ENCODE assay signal across 8 cellular contexts in the genomic region with DNA sequence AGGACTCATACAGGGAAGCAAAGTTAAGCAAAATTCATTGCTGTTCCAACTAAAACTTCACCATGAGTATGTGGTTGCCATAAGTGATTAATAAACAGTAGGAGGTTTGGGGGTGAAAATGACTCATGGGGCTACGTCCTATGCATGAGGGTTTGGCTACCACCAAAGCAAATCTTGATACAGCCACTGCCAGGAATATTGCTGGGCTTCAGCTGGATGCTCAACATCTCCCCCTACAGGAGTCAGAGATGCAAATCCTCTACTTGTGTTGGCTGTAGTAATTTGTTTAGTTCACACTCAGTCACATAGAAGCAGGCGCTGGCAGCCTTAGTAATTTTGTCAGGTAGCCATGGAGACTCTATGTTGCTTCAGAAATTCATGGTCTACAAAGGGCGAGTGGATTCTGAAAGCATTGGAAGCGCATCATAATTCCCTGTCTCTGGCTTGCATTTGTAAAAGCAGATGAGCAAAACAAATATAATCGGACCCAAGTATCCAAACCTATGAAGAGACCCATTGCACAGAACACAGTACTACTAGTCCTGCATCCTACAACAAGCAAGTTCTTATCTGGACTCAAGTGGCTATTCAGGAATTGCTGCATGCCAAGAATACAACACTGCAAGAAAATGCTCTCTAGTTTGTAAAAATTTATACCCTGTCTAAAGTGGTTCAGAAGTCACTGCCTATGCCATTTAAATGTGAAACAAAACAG.
DNase-seq lines count a peak whose midpoint lies in the region; ATAC-seq and TF ChIP-seq lines count a peak whose summit lies in the region.

No MANE protein-coding gene starts in this region.

- H3K27me3 Mint-ChIP-seq in Calu3 (ENCODE audit: unreplicated experiment): no peaks in the 10 kb centered on the region
- no peaks in the 10 kb centered on the region for H3K27me3 Mint-ChIP-seq in WTC11 (ENCODE audit: low read depth)
- no peaks in the 10 kb centered on the region for H3K27me3 Mint-ChIP-seq in chondrocyte (ENCODE audit: low read depth)

- BruUV-seq in Calu3 (replicated peaks; lab: Mats Ljungman, UMichigan): TSS peak; percentile 51

- intact Hi-C loops in Calu3 (cut with micrococcal nuclease; ENCODE audit: unreplicated experiment) (loop anchor here (1.0 to 2.0 kb wide), 2 partner anchors 98 to 131 kb away; no protein-coding TSS in a partner anchor), left lung (cut with DNase I) (no loop called here)

- peaks cover 3% of the 10 kb centered on the region for H3K9me3 Mint-ChIP-seq in Calu3 (ENCODE audit: low read depth, unreplicated experiment)
- H3K9me3 Mint-ChIP-seq in WTC11: peaks cover 6% of the 10 kb centered on the region
- H3K9me3 Mint-ChIP-seq in chondrocyte (ENCODE audit: low read depth): no peaks in the 10 kb centered on the region

- H3K27ac ChIP-seq in left lung: peak overlapping the region in 1 of 2 donors; percentile 58

- H3K36me3 Mint-ChIP-seq in Calu3 (ENCODE audit: insufficient read depth, unreplicated experiment): peaks cover 7% of the 10 kb centered on the region
- H3K36me3 Mint-ChIP-seq in WTC11: peaks cover 3% of the 10 kb centered on the region; the same call in 1 of the 2 replicates
- no peaks in the 10 kb centered on the region for H3K36me3 Mint-ChIP-seq in chondrocyte (ENCODE audit: low read depth)

- DNase-seq in Calu3: peak; percentile 80
- peak; percentile 38 for DNase-seq in NCI-H1436 (lab: John Stamatoyannopoulos, UW)
- peak; percentile 53 for DNase-seq in WTC11 (ENCODE audit: low spot score)
- no peak for DNase-seq in chondrocyte (ENCODE audit: low spot score)
- DNase-seq in left lung: peak in 1 of 2 donors; percentile 56
- DNase-seq in stimulated activated CD4-positive, alpha-beta T cell treated with anti-CD3 and anti-CD28 coated beads, TNF-alpha, amount 100 ng/mL, for 48 hours (ENCODE audit: low read depth in 3 of 3): peak; percentile 48 to 69 (median 65)

- peak; percentile 79 for TF ChIP-seq CTCF in Calu3 (IDR thresholded peaks at IDR 0.05; ENCODE audit: unreplicated experiment)
- peak; percentile 49; the same call in 1 of the 2 replicates for TF ChIP-seq CTCF in WTC11 (IDR thresholded peaks at IDR 0.05)
- TF ChIP-seq CTCF in chondrocyte (IDR thresholded peaks at IDR 0.05): peak; percentile 84
- peak; percentile 60 to 74 for TF ChIP-seq CTCF in left lung (IDR thresholded peaks at IDR 0.05)

- H3K4me1 ChIP-seq in left lung: peaks cover 23 to 39% of the 10 kb centered on the region in 2 donors

- POLR2A ChIA-PET in WTC11 (lab: Charles Lee): interaction anchor here (0.6 kb wide), 1 partner anchor 281 kb away, joined by 3 read pairs; no protein-coding TSS in a partner anchor

- H3K27me3 ChIP-seq in left lung: no peaks in the 10 kb centered on the region

- H3K4me3 ChIP-seq in left lung: no peak overlapping the region

- H3K36me3 ChIP-seq in left lung: no peaks in the 10 kb centered on the region

- CTCF ChIA-PET in Calu3 (lab: Charles Lee): interaction anchor here (0.6 to 1.2 kb wide), 2 partner anchors 110 to 259 kb away, joined by 3 to 5 read pairs; no protein-coding TSS in a partner anchor
- CTCF ChIA-PET in WTC11 (lab: Charles Lee): interaction anchor here (0.5 to 1.0 kb wide), 4 partner anchors 89 to 663 kb away, joined by 3 read pairs; no protein-coding TSS in a partner anchor

- H3K27ac Mint-ChIP-seq in Calu3 (ENCODE audit: unreplicated experiment) (peak overlapping the region; percentile 70), WTC11 (no peak overlapping the region), chondrocyte (ENCODE audit: unreplicated experiment) (peak overlapping the region; percentile 49)

- H3K4me3 Mint-ChIP-seq in Calu3 (ENCODE audit: low read depth, unreplicated experiment) (no peak overlapping the region), WTC11 (no peak overlapping the region), chondrocyte (ENCODE audit: unreplicated experiment) (no peak overlapping the region)

- H3K4me1 Mint-ChIP-seq in Calu3 (ENCODE audit: low read depth, unreplicated experiment) (peaks cover 30% of the 10 kb centered on the region), WTC11 (peaks cover 5% of the 10 kb centered on the region), chondrocyte (ENCODE audit: low read depth) (peaks cover 48% of the 10 kb centered on the region)

- peak; percentile 50 for ATAC-seq in GM21717 (IDR thresholded peaks at IDR 0.05; ENCODE audit: unreplicated experiment)
- ATAC-seq in WTC11: peak; percentile 99
- ATAC-seq in left lung: peak; percentile 87
- no peak for ATAC-seq in GM21528 (IDR thresholded peaks at IDR 0.05; ENCODE audit: low FRiP score, unreplicated experiment)

- H3K9me3 ChIP-seq in left lung: no peaks in the 10 kb centered on the region

TF ChIP-seq in WTC11, 78 proteins besides CTCF, POLR2A, EP300 and RAD21 (continues in another document):
- TF ChIP-seq NR2C2 (CRISPR knock-in tag; IDR thresholded peaks at IDR 0.05) (no peak), RELA (CRISPR knock-in tag; IDR thresholded peaks at IDR 0.05; ENCODE audit: borderline replicate concordance) (no peak), RORB (CRISPR knock-in tag; IDR thresholded peaks at IDR 0.05) (no peak), ZNF396 (CRISPR knock-in tag; IDR thresholded peaks at IDR 0.05; ENCODE audit: borderline replicate concordance) (no peak), ELF4 (CRISPR knock-in tag; IDR thresholded peaks at IDR 0.05; ENCODE audit: low read depth) (no peak), GRHL2 (CRISPR knock-in tag; IDR thresholded peaks at IDR 0.05; ENCODE audit: insufficient replicate concordance, severe bottlenecking) (no peak), NR1H2 (CRISPR knock-in tag; IDR thresholded peaks at IDR 0.05) (no peak)
- TF ChIP-seq, protein P1, sequence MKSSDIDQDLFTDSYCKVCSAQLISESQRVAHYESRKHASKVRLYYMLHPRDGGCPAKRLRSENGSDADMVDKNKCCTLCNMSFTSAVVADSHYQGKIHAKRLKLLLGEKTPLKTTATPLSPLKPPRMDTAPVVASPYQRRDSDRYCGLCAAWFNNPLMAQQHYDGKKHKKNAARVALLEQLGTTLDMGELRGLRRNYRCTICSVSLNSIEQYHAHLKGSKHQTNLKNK (CRISPR knock-in tag; IDR thresholded peaks at IDR 0.05): no peak
- TF ChIP-seq, protein P2, sequence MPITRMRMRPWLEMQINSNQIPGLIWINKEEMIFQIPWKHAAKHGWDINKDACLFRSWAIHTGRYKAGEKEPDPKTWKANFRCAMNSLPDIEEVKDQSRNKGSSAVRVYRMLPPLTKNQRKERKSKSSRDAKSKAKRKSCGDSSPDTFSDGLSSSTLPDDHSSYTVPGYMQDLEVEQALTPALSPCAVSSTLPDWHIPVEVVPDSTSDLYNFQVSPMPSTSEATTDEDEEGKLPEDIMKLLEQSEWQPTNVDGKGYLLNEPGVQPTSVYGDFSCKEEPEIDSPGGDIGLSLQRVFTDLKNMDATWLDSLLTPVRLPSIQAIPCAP (CRISPR knock-in tag; IDR thresholded peaks at IDR 0.05): no peak
- TF ChIP-seq, protein P3, sequence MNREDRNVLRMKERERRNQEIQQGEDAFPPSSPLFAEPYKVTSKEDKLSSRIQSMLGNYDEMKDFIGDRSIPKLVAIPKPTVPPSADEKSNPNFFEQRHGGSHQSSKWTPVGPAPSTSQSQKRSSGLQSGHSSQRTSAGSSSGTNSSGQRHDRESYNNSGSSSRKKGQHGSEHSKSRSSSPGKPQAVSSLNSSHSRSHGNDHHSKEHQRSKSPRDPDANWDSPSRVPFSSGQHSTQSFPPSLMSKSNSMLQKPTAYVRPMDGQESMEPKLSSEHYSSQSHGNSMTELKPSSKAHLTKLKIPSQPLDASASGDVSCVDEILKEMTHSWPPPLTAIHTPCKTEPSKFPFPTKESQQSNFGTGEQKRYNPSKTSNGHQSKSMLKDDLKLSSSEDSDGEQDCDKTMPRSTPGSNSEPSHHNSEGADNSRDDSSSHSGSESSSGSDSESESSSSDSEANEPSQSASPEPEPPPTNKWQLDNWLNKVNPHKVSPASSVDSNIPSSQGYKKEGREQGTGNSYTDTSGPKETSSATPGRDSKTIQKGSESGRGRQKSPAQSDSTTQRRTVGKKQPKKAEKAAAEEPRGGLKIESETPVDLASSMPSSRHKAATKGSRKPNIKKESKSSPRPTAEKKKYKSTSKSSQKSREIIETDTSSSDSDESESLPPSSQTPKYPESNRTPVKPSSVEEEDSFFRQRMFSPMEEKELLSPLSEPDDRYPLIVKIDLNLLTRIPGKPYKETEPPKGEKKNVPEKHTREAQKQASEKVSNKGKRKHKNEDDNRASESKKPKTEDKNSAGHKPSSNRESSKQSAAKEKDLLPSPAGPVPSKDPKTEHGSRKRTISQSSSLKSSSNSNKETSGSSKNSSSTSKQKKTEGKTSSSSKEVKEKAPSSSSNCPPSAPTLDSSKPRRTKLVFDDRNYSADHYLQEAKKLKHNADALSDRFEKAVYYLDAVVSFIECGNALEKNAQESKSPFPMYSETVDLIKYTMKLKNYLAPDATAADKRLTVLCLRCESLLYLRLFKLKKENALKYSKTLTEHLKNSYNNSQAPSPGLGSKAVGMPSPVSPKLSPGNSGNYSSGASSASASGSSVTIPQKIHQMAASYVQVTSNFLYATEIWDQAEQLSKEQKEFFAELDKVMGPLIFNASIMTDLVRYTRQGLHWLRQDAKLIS (CRISPR knock-in tag; IDR thresholded peaks at IDR 0.05; ENCODE audit: borderline replicate concordance): no peak
- TF ChIP-seq, protein P4, sequence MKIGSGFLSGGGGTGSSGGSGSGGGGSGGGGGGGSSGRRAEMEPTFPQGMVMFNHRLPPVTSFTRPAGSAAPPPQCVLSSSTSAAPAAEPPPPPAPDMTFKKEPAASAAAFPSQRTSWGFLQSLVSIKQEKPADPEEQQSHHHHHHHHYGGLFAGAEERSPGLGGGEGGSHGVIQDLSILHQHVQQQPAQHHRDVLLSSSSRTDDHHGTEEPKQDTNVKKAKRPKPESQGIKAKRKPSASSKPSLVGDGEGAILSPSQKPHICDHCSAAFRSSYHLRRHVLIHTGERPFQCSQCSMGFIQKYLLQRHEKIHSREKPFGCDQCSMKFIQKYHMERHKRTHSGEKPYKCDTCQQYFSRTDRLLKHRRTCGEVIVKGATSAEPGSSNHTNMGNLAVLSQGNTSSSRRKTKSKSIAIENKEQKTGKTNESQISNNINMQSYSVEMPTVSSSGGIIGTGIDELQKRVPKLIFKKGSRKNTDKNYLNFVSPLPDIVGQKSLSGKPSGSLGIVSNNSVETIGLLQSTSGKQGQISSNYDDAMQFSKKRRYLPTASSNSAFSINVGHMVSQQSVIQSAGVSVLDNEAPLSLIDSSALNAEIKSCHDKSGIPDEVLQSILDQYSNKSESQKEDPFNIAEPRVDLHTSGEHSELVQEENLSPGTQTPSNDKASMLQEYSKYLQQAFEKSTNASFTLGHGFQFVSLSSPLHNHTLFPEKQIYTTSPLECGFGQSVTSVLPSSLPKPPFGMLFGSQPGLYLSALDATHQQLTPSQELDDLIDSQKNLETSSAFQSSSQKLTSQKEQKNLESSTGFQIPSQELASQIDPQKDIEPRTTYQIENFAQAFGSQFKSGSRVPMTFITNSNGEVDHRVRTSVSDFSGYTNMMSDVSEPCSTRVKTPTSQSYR (CRISPR knock-in tag; IDR thresholded peaks at IDR 0.05): no peak
